ENCODE assay signal across 20 cellular contexts in genomic region chrX:10519761-10520160, GRCh38.
"Had no signal": no experiment of that assay in that cellular context is flagged by ENCODE, and none has a peak within 500 bp of the region (broad histone marks: within the 10 kb centered on the region; RNA-seq: fewer than 3 reads in every experiment).

No MANE protein-coding gene starts in this region.

- H3K9me3 Mint-ChIP-seq: activated CD4-positive, alpha-beta T cell treated with anti-CD3 and anti-CD28 coated beads, Interleukin-2, amount 10 ng/mL, durations not matched to agents 7 days and 5 days; activated naive CD8-positive, alpha-beta T cell treated with anti-CD3 and anti-CD28 coated beads for 36 hours; activated T-helper 1 cell treated with anti-CD3 and anti-CD28 coated beads, Interleukin-12 subunit alpha, Interleukin-12 subunit beta, Interleukin-2, Interleukin-4 antibody, amounts not matched to agents 30 ng/mL and 10 ng/mL and 1 ng/mL, durations not matched to agents 14 hours and 24 hours and 36 hours had no signal

- H3K27ac Mint-ChIP-seq: activated CD4-positive, alpha-beta T cell treated with anti-CD3 and anti-CD28 coated beads, Interleukin-2, amount 10 ng/mL, durations not matched to agents 7 days and 5 days; activated naive CD8-positive, alpha-beta T cell treated with anti-CD3 and anti-CD28 coated beads for 36 hours; activated T-helper 1 cell treated with anti-CD3 and anti-CD28 coated beads, Interleukin-12 subunit alpha, Interleukin-12 subunit beta, Interleukin-2, Interleukin-4 antibody, amounts not matched to agents 30 ng/mL and 10 ng/mL and 1 ng/mL, durations not matched to agents 14 hours and 24 hours and 36 hours; nephron progenitor cell had no signal

- H3K4me3 ChIP-seq: breast epithelium, right atrium auricular region, tibial nerve had no signal

- H3K27ac ChIP-seq: breast epithelium, foreskin keratinocyte, right atrium auricular region had no signal

- H3K27me3 Mint-ChIP-seq: activated CD4-positive, alpha-beta T cell treated with anti-CD3 and anti-CD28 coated beads, Interleukin-2, amount 10 ng/mL, durations not matched to agents 7 days and 5 days had no signal

- H3K36me3 Mint-ChIP-seq: activated naive CD8-positive, alpha-beta T cell treated with anti-CD3 and anti-CD28 coated beads for 36 hours had no signal

- ATAC-seq: foreskin keratinocyte had no signal

- DNase-seq: activated CD4-positive, alpha-beta T cell treated with anti-CD3 and anti-CD28 coated beads, Interleukin-2, amount 10 ng/mL, durations not matched to agents 7 days and 5 days; activated CD8-positive, alpha-beta memory T cell treated with anti-CD3 and anti-CD28 coated beads, Interleukin-2, amount 50 U/mL, for 48 hours; activated naive CD8-positive, alpha-beta T cell treated with anti-CD3 and anti-CD28 coated beads for 36 hours; anterior cingulate cortex; cerebellar nuclear complex; erythroblast; foreskin keratinocyte; glutamatergic neuron; kidney glomerular epithelial cell; nephron progenitor cell; occipital lobe; small intestine; stimulated activated CD4-positive, alpha-beta T cell treated with anti-CD3 and anti-CD28 coated beads, Interleukin-4, amount 100 ng/mL, for 4 hours; stimulated activated CD8-positive, alpha-beta memory T cell treated with anti-CD3 and anti-CD28 coated beads, Interleukin-4, amount 100 ng/mL, for 48 hours; stimulated activated naive CD4-positive, alpha-beta T cell treated with Interleukin-2 at 50 U/mL for 16 hours; substantia nigra had no signal

- H3K27me3 ChIP-seq: foreskin keratinocyte, right atrium auricular region, tibial nerve had no signal

- H3K9me3 ChIP-seq: breast epithelium, right atrium auricular region, tibial nerve had no signal

- H3K4me1 Mint-ChIP-seq: activated CD4-positive, alpha-beta T cell treated with anti-CD3 and anti-CD28 coated beads, Interleukin-2, amount 10 ng/mL, durations not matched to agents 7 days and 5 days; activated naive CD8-positive, alpha-beta T cell treated with anti-CD3 and anti-CD28 coated beads for 36 hours; nephron progenitor cell had no signal

- H3K36me3 ChIP-seq: breast epithelium, right atrium auricular region, tibial nerve had no signal

- H3K4me3 Mint-ChIP-seq: activated CD4-positive, alpha-beta T cell treated with anti-CD3 and anti-CD28 coated beads, Interleukin-2, amount 10 ng/mL, durations not matched to agents 7 days and 5 days; activated naive CD8-positive, alpha-beta T cell treated with anti-CD3 and anti-CD28 coated beads for 36 hours; activated T-helper 1 cell treated with anti-CD3 and anti-CD28 coated beads, Interleukin-12 subunit alpha, Interleukin-12 subunit beta, Interleukin-2, Interleukin-4 antibody, amounts not matched to agents 30 ng/mL and 10 ng/mL and 1 ng/mL, durations not matched to agents 14 hours and 24 hours and 36 hours; nephron progenitor cell had no signal

- H3K4me1 ChIP-seq: breast epithelium, foreskin keratinocyte, right atrium auricular region had no signal
